ENCODE assay signal across 13 cellular contexts in genomic region chr20:35252037-35252461, GRCh38.
DNase-seq lines count a peak whose midpoint lies in the region; ATAC-seq lines count a peak whose summit lies in the region.
"Had no signal": no experiment of that assay in that cellular context is flagged by ENCODE, and none has a peak within 500 bp of the region (broad histone marks: within the 10 kb centered on the region; RNA-seq: fewer than 3 reads in every experiment).

No MANE protein-coding gene starts in this region.

- H3K27me3 Mint-ChIP-seq in central memory CD8-positive, alpha-beta T cell = no peaks in the 10 kb centered on the region

- H3K9me3 Mint-ChIP-seq in central memory CD8-positive, alpha-beta T cell = no peaks in the 10 kb centered on the region

- peaks cover 5% of the 10 kb centered on the region for H3K36me3 Mint-ChIP-seq in central memory CD8-positive, alpha-beta T cell (ENCODE audit: insufficient read depth)

- H3K4me1 Mint-ChIP-seq in central memory CD8-positive, alpha-beta T cell = peaks cover 26% of the 10 kb centered on the region

- ATAC-seq in GM18907 (IDR thresholded peaks at IDR 0.05; ENCODE audit: unreplicated experiment) (peak; percentile 79), HG03432 (IDR thresholded peaks at IDR 0.05; ENCODE audit: unreplicated experiment) (peak; percentile 65), HG02885 (IDR thresholded peaks at IDR 0.05; ENCODE audit: poor library complexity, unreplicated experiment) (no peak)
- ATAC-seq in central memory CD8-positive, alpha-beta T cell (replicated peaks; ENCODE audit: extremely low read depth, poor library complexity, severe bottlenecking) = peak; percentile 97

- H3K27ac Mint-ChIP-seq in central memory CD8-positive, alpha-beta T cell (ENCODE audit: low read depth) = peak overlapping the region; percentile 99

- peak overlapping the region; percentile 75 for H3K4me3 Mint-ChIP-seq in central memory CD8-positive, alpha-beta T cell

- DNase-seq in CD1c-positive myeloid dendritic cell (ENCODE audit: extremely low spot score) = peak; percentile 3
- peak; percentile 31 to 60 for DNase-seq in central memory CD8-positive, alpha-beta T cell (ENCODE audit: low spot score in 2 of 2)
- no peak for DNase-seq in NCI-H2029 treated with DMSO at 0.1 percent for 48 hours (lab: John Stamatoyannopoulos, UW)
- DNase-seq in middle frontal gyrus (ENCODE audit: extremely low spot score, low spot score) = no peak
- DNase-seq in stimulated activated CD4-positive, alpha-beta T cell treated with anti-CD3 and anti-CD28 coated beads, Interleukin-2, amount 100 ng/mL, for 24 hours = no peak
- DNase-seq: activated CD4-positive, alpha-beta T cell treated with anti-CD3 and anti-CD28 coated beads for 48 hours; Calu3; cerebellar nuclear complex; NCI-H2029; transverse colon had no signal

Comparison
In these comparisons a context has a peak if more than half of its experiments do, and no peak if none do; other contexts are left out.
1. DNase-seq: peak in CD1c-positive myeloid dendritic cell (single experiment) and central memory CD8-positive, alpha-beta T cell (2 of 2); none in NCI-H2029 treated with DMSO at 0.1 percent for 48 hours (single experiment), middle frontal gyrus (single experiment) and stimulated activated CD4-positive, alpha-beta T cell treated with anti-CD3 and anti-CD28 coated beads, Interleukin-2, amount 100 ng/mL, for 24 hours (0 of 2).